In the genomic region with DNA sequence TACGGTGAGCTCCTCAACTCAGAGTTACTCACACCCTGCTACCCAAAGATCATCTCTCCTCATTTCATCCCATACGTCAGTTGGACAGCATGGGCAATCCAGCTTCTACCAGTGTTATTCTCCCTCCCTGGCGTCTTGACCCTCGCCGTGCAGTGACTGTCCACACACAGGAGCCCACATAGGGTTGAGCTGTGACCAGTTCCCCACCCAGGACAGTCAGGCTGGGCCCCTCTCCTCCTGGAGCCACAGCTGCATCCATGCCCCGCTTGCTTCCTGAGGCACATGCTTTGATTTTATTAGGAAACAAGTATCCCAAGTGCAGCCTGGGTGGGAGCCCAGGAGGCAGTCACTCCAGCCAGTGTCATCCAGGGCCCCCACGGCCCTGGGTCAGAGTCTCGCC, we compare ENCODE assay signal across 40 cellular contexts.
"Had no signal": no experiment of that assay in that cellular context is flagged by ENCODE, and none has a peak within 500 bp of the region (broad histone marks: within the 10 kb centered on the region; RNA-seq: fewer than 3 reads in every experiment).

No MANE protein-coding gene starts in this region.

- FAIRE-seq: astrocyte, bronchial epithelial cell had no signal

- H3K9me3 Mint-ChIP-seq: activated naive CD4-positive, alpha-beta T cell treated with anti-CD3 and anti-CD28 coated beads for 36 hours; activated naive CD4-positive, alpha-beta T cell treated with anti-CD3 and anti-CD28 coated beads, Interleukin-2, amount 10 ng/mL, durations not matched to agents 7 days and 5 days; activated naive CD4-positive, alpha-beta T cell treated with anti-CD3 and anti-CD28 coated beads, Interleukin-2, amount 50 U/mL, for 24 hours; activated naive CD4-positive, alpha-beta T cell treated with anti-CD3 and anti-CD28 coated beads, Interleukin-2, amount 50 U/mL, for 72 hours; activated naive CD8-positive, alpha-beta T cell treated with anti-CD3 and anti-CD28 coated beads for 36 hours; activated naive CD8-positive, alpha-beta T cell treated with anti-CD3 and anti-CD28 coated beads, Interleukin-2, amount 10 ng/mL, durations not matched to agents 7 days and 5 days; activated naive CD8-positive, alpha-beta T cell treated with anti-CD3 and anti-CD28 coated beads, Interleukin-2, amount 50 U/mL, for 24 hours; activated T-cell treated with anti-CD3 and anti-CD28 coated beads, Interleukin-2, amount 50 U/mL, for 24 hours; activated T-cell treated with anti-CD3 and anti-CD28 coated beads, Interleukin-2, amount 50 U/mL, for 4 hours; activated T-cell treated with anti-CD3 and anti-CD28 coated beads, Interleukin-2, amount 50 U/mL, for 72 hours; activated T-helper 1 cell treated with anti-CD3 and anti-CD28 coated beads, Interleukin-12 subunit alpha, Interleukin-12 subunit beta, Interleukin-2, Interleukin-4 antibody, amounts not matched to agents 30 ng/mL and 10 ng/mL and 1 ng/mL, durations not matched to agents 14 hours and 24 hours and 36 hours; activated T-helper 17 cell treated with anti-CD3 and anti-CD28 coated beads, Interleukin-2, amount 50 U/mL, for 72 hours; activated T-helper 2 cell treated with anti-CD3 and anti-CD28 coated beads, Interferon-gamma antibody, Interleukin-2, Interleukin-4, amounts not matched to agents 10 μg/mL and 5 μg/mL and 100 μg/mL, durations not matched to agents 14 hours and 24 hours and 36 hours; central memory CD8-positive, alpha-beta T cell had no signal

- H3K4me3 Mint-ChIP-seq: activated naive CD4-positive, alpha-beta T cell treated with anti-CD3 and anti-CD28 coated beads for 36 hours; activated naive CD4-positive, alpha-beta T cell treated with anti-CD3 and anti-CD28 coated beads, Interleukin-2, amount 10 ng/mL, durations not matched to agents 7 days and 5 days; activated naive CD4-positive, alpha-beta T cell treated with anti-CD3 and anti-CD28 coated beads, Interleukin-2, amount 50 U/mL, for 24 hours; activated naive CD8-positive, alpha-beta T cell; activated naive CD8-positive, alpha-beta T cell treated with anti-CD3 and anti-CD28 coated beads for 36 hours; activated naive CD8-positive, alpha-beta T cell treated with anti-CD3 and anti-CD28 coated beads, Interleukin-2, amount 10 ng/mL, durations not matched to agents 7 days and 5 days; activated naive CD8-positive, alpha-beta T cell treated with anti-CD3 and anti-CD28 coated beads, Interleukin-2, amount 50 U/mL, for 24 hours; activated T-cell treated with anti-CD3 and anti-CD28 coated beads, Interleukin-2, amount 50 U/mL, for 24 hours; activated T-cell treated with anti-CD3 and anti-CD28 coated beads, Interleukin-2, amount 50 U/mL, for 4 hours; activated T-cell treated with anti-CD3 and anti-CD28 coated beads, Interleukin-2, amount 50 U/mL, for 72 hours; activated T-helper 1 cell treated with anti-CD3 and anti-CD28 coated beads, Interleukin-12 subunit alpha, Interleukin-12 subunit beta, Interleukin-2, Interleukin-4 antibody, amounts not matched to agents 30 ng/mL and 10 ng/mL and 1 ng/mL, durations not matched to agents 14 hours and 24 hours and 36 hours; activated T-helper 17 cell treated with anti-CD3 and anti-CD28 coated beads, Interleukin-2, amount 50 U/mL, for 72 hours; brain; central memory CD8-positive, alpha-beta T cell had no signal

- H3K4me3 ChIP-seq: adrenal gland, ascending aorta, body of pancreas, breast epithelium, cardiac muscle cell had no signal

- H3K4me1 ChIP-seq: adrenal gland, ascending aorta, body of pancreas, breast epithelium had no signal

- H3K27ac Mint-ChIP-seq: activated naive CD4-positive, alpha-beta T cell treated with anti-CD3 and anti-CD28 coated beads for 36 hours; activated naive CD4-positive, alpha-beta T cell treated with anti-CD3 and anti-CD28 coated beads, Interleukin-2, amount 10 ng/mL, durations not matched to agents 7 days and 5 days; activated naive CD4-positive, alpha-beta T cell treated with anti-CD3 and anti-CD28 coated beads, Interleukin-2, amount 50 U/mL, for 24 hours; activated naive CD4-positive, alpha-beta T cell treated with anti-CD3 and anti-CD28 coated beads, Interleukin-2, amount 50 U/mL, for 72 hours; activated naive CD8-positive, alpha-beta T cell; activated naive CD8-positive, alpha-beta T cell treated with anti-CD3 and anti-CD28 coated beads for 36 hours; activated naive CD8-positive, alpha-beta T cell treated with anti-CD3 and anti-CD28 coated beads, Interleukin-2, amount 10 ng/mL, durations not matched to agents 7 days and 5 days; activated naive CD8-positive, alpha-beta T cell treated with anti-CD3 and anti-CD28 coated beads, Interleukin-2, amount 50 U/mL, for 24 hours; activated T-cell treated with anti-CD3 and anti-CD28 coated beads, Interleukin-2, amount 50 U/mL, for 24 hours; activated T-cell treated with anti-CD3 and anti-CD28 coated beads, Interleukin-2, amount 50 U/mL, for 72 hours; activated T-helper 1 cell treated with anti-CD3 and anti-CD28 coated beads, Interleukin-12 subunit alpha, Interleukin-12 subunit beta, Interleukin-2, Interleukin-4 antibody, amounts not matched to agents 30 ng/mL and 10 ng/mL and 1 ng/mL, durations not matched to agents 14 hours and 24 hours and 36 hours; activated T-helper 17 cell treated with anti-CD3 and anti-CD28 coated beads, Interleukin-2, amount 50 U/mL, for 72 hours; activated T-helper 2 cell treated with anti-CD3 and anti-CD28 coated beads, Interferon-gamma antibody, Interleukin-2, Interleukin-4, amounts not matched to agents 10 μg/mL and 5 μg/mL and 100 μg/mL, durations not matched to agents 14 hours and 24 hours and 36 hours; brain had no signal

- DNase-seq: activated effector memory CD4-positive, alpha-beta T cell treated with Interleukin-2 at 50 U/mL for 16 hours; activated gamma-delta T cell; activated gamma-delta T cell treated with Interleukin-2 at 50 U/mL for 16 hours; activated naive CD4-positive, alpha-beta T cell; activated naive CD4-positive, alpha-beta T cell treated with anti-CD3 and anti-CD28 coated beads for 36 hours; activated naive CD4-positive, alpha-beta T cell treated with anti-CD3 and anti-CD28 coated beads, Interleukin-2, amount 10 ng/mL, durations not matched to agents 7 days and 5 days; activated naive CD4-positive, alpha-beta T cell treated with anti-CD3 and anti-CD28 coated beads, Interleukin-2, amount 50 U/mL, for 16 hours; activated naive CD4-positive, alpha-beta T cell treated with Interleukin-2 at 50 U/mL for 16 hours; activated naive CD8-positive, alpha-beta T cell treated with anti-CD3 and anti-CD28 coated beads for 36 hours; activated naive CD8-positive, alpha-beta T cell treated with anti-CD3 and anti-CD28 coated beads, Interleukin-2, amount 10 ng/mL, durations not matched to agents 7 days and 5 days; activated naive CD8-positive, alpha-beta T cell treated with anti-CD3 and anti-CD28 coated beads, Interleukin-2, amount 50 U/mL, for 24 hours; activated T-cell treated with anti-CD3 and anti-CD28 coated beads for 4 hours; activated T-cell treated with anti-CD3 and anti-CD28 coated beads, Interleukin-2, amount 50 U/mL, for 1 hour; activated T-cell treated with anti-CD3 and anti-CD28 coated beads, Interleukin-2, amount 50 U/mL, for 24 hours; activated T-cell treated with anti-CD3 and anti-CD28 coated beads, Interleukin-2, amount 50 U/mL, for 4 hours; activated T-cell treated with anti-CD3 and anti-CD28 coated beads, Interleukin-2, amount 50 U/mL, for 48 hours; activated T-cell treated with anti-CD3 and anti-CD28 coated beads, Interleukin-2, amount 50 U/mL, for 72 hours; adrenal gland; amniotic stem cell; amygdala; anterior cingulate cortex; aorta; body of pancreas; brain microvascular endothelial cell; caudate nucleus; central memory CD4-positive, alpha-beta T cell; cerebellar nuclear complex had no signal

- H3K36me3 ChIP-seq: adrenal gland, ascending aorta, brain microvascular endothelial cell, breast epithelium, cardiac muscle cell had no signal

- ATAC-seq: activated naive CD4-positive, alpha-beta T cell treated with anti-CD3 and anti-CD28 coated beads, Interleukin-2, amount 50 U/mL, for 72 hours; activated naive CD8-positive, alpha-beta T cell treated with anti-CD3 and anti-CD28 coated beads, Interleukin-2, amount 50 U/mL, for 24 hours; activated T-cell treated with anti-CD3 and anti-CD28 coated beads, Interleukin-2, amount 50 U/mL, for 72 hours; activated T-helper 17 cell treated with anti-CD3 and anti-CD28 coated beads, Interleukin-2, amount 50 U/mL, for 72 hours; body of pancreas had no signal

- H3K9me3 ChIP-seq: adrenal gland, ascending aorta, body of pancreas, breast epithelium had no signal

- H3K27me3 Mint-ChIP-seq: activated naive CD8-positive, alpha-beta T cell treated with anti-CD3 and anti-CD28 coated beads, Interleukin-2, amount 10 ng/mL, durations not matched to agents 7 days and 5 days had no signal

- H3K36me3 Mint-ChIP-seq: activated naive CD4-positive, alpha-beta T cell treated with anti-CD3 and anti-CD28 coated beads, Interleukin-2, amount 10 ng/mL, durations not matched to agents 7 days and 5 days; activated naive CD4-positive, alpha-beta T cell treated with anti-CD3 and anti-CD28 coated beads, Interleukin-2, amount 50 U/mL, for 24 hours; activated naive CD4-positive, alpha-beta T cell treated with anti-CD3 and anti-CD28 coated beads, Interleukin-2, amount 50 U/mL, for 72 hours; activated naive CD8-positive, alpha-beta T cell; activated naive CD8-positive, alpha-beta T cell treated with anti-CD3 and anti-CD28 coated beads for 36 hours; activated naive CD8-positive, alpha-beta T cell treated with anti-CD3 and anti-CD28 coated beads, Interleukin-2, amount 10 ng/mL, durations not matched to agents 7 days and 5 days; brain had no signal

- H3K4me1 Mint-ChIP-seq: activated naive CD4-positive, alpha-beta T cell treated with anti-CD3 and anti-CD28 coated beads, Interleukin-2, amount 10 ng/mL, durations not matched to agents 7 days and 5 days; activated naive CD4-positive, alpha-beta T cell treated with anti-CD3 and anti-CD28 coated beads, Interleukin-2, amount 50 U/mL, for 24 hours; activated naive CD8-positive, alpha-beta T cell treated with anti-CD3 and anti-CD28 coated beads for 36 hours; activated naive CD8-positive, alpha-beta T cell treated with anti-CD3 and anti-CD28 coated beads, Interleukin-2, amount 10 ng/mL, durations not matched to agents 7 days and 5 days; activated naive CD8-positive, alpha-beta T cell treated with anti-CD3 and anti-CD28 coated beads, Interleukin-2, amount 50 U/mL, for 24 hours; activated T-helper 17 cell treated with anti-CD3 and anti-CD28 coated beads, Interleukin-2, amount 50 U/mL, for 72 hours; central memory CD8-positive, alpha-beta T cell had no signal

- H3K27me3 ChIP-seq: ascending aorta, body of pancreas, brain microvascular endothelial cell, cardiac muscle cell had no signal

- H3K27ac ChIP-seq: adrenal gland, ascending aorta, body of pancreas, brain microvascular endothelial cell, breast epithelium, cardiac muscle cell had no signal
